ENCODE assay signal across 23 cellular contexts in genomic region chr22:27784099-27784446, GRCh38. TPM values are rescaled to one million over a fixed set of nuclear protein-coding genes. Genes with fewer than 3 reads are reported as not detected.
DNase-seq lines count a peak whose midpoint lies in the region; FAIRE-seq and TF ChIP-seq lines count a peak whose summit lies in the region.
"Had no signal": no experiment of that assay in that cellular context is flagged by ENCODE, and none has a peak within 500 bp of the region (broad histone marks: within the 10 kb centered on the region; RNA-seq: fewer than 3 reads in every experiment).

No MANE protein-coding gene starts in this region.

- H3K4me1 Mint-ChIP-seq in astrocyte (ENCODE audit: low read depth, unreplicated experiment) = peaks cover 41% of the 10 kb centered on the region
- H3K4me1 Mint-ChIP-seq: activated B cell treated with CpG ODN at 0.5 μM for 24 hours; activated CD4-positive, alpha-beta memory T cell treated with anti-CD3 and anti-CD28 coated beads, Interleukin-2, amount 10 ng/mL, durations not matched to agents 7 days and 5 days had no signal

- peak overlapping the region; percentile 50 for H3K27ac Mint-ChIP-seq in astrocyte (ENCODE audit: unreplicated experiment)
- H3K27ac Mint-ChIP-seq: activated B cell treated with CpG ODN at 0.5 μM for 24 hours; activated CD4-positive, alpha-beta memory T cell treated with anti-CD3 and anti-CD28 coated beads, Interleukin-2, amount 10 ng/mL, durations not matched to agents 7 days and 5 days; activated naive CD4-positive, alpha-beta T cell treated with anti-CD3 and anti-CD28 coated beads for 36 hours; stimulated activated naive CD8-positive, alpha-beta T cell treated with anti-CD3 and anti-CD28 coated beads, Interleukin-15, amount 100 ng/mL, for 72 hours; T-helper 17 cell had no signal

- H3K4me2 ChIP-seq in astrocyte (ENCODE audit: low read length) = peak overlapping the region; percentile 5

- H3K9ac ChIP-seq in astrocyte (ENCODE audit: low read length) (peak overlapping the region; percentile 15), iPS-20b (ENCODE audit: low read depth, low read length) (peak overlapping the region; percentile 16; the same call in 1 of the 2 replicates)

- H3K36me3 ChIP-seq in ACC112 (ENCODE audit: insufficient read depth, low read length) = no peaks in the 10 kb centered on the region
- peaks cover 4% of the 10 kb centered on the region for H3K36me3 ChIP-seq in astrocyte (ENCODE audit: insufficient read depth, low read length)
- 0 out of 2 replicates have a peak, but pooled peaks cover 3% of the 10 kb centered on the region for H3K36me3 ChIP-seq in iPS-20b (ENCODE audit: insufficient read depth, low read depth, low read length)
- H3K36me3 ChIP-seq in prostate gland = no peaks in the 10 kb centered on the region

- DNase-seq in astrocyte (ENCODE audit: low read depth) (no peak), prostate gland (ENCODE audit: low spot score) (no peak), NCI-H1092 treated with DMSO at 0.1 percent for 48 hours (lab: John Stamatoyannopoulos, UW) (no peak), foreskin fibroblast (no peak), HCEC 1CT (no peak)
- no peak for DNase-seq in activated effector memory CD4-positive, alpha-beta T cell treated with anti-CD3 and anti-CD28 coated beads, Interleukin-2, amount 50 U/mL, for 16 hours
- DNase-seq: activated B cell treated with CpG ODN at 0.5 μM for 24 hours; activated CD4-positive, alpha-beta memory T cell treated with anti-CD3 and anti-CD28 coated beads, Interleukin-2, amount 10 ng/mL, durations not matched to agents 7 days and 5 days; activated naive CD4-positive, alpha-beta T cell treated with anti-CD3 and anti-CD28 coated beads for 36 hours; C1 segment of cervical spinal cord; IMR-90; NCI-H1436 treated with DMSO at 0.1 percent for 48 hours; NCI-H2171 treated with DMSO at 0.1 percent for 48 hours; NCI-H69; SIG-M5; small intestine; stimulated activated CD4-positive, alpha-beta T cell treated with anti-CD3 and anti-CD28 coated beads, Interleukin-4, amount 100 ng/mL, for 1 hour; stimulated activated naive CD8-positive, alpha-beta T cell treated with anti-CD3 and anti-CD28 coated beads, Interleukin-15, amount 100 ng/mL, for 72 hours; T-helper 17 cell had no signal

- 84% methylated on average over 5 of the region's 5 CpGs for WGBS in prostate gland

- no peak overlapping the region for H2AFZ ChIP-seq in ACC112 (ENCODE audit: low read length, unreplicated experiment)
- H2AFZ ChIP-seq in astrocyte (ENCODE audit: low read depth, low read length) = no peak overlapping the region

- peak overlapping the region; percentile 41; the same call in 1 of the 2 replicates for H3K27ac ChIP-seq in ACC112 (ENCODE audit: low read depth, low read length)
- H3K27ac ChIP-seq in astrocyte (ENCODE audit: low read depth, low read length) = no peak overlapping the region
- no peak overlapping the region for H3K27ac ChIP-seq in iPS-20b (ENCODE audit: low read length)
- peak overlapping the region; percentile 36 to 55 for H3K27ac ChIP-seq in prostate gland

- intact Hi-C loops in prostate gland (cut with DNase I) = no loop called here

- no peaks in the 10 kb centered on the region for H3K9me3 Mint-ChIP-seq in astrocyte (ENCODE audit: unreplicated experiment)
- H3K9me3 Mint-ChIP-seq: activated B cell treated with CpG ODN at 0.5 μM for 24 hours; activated CD4-positive, alpha-beta memory T cell treated with anti-CD3 and anti-CD28 coated beads, Interleukin-2, amount 10 ng/mL, durations not matched to agents 7 days and 5 days; activated naive CD4-positive, alpha-beta T cell treated with anti-CD3 and anti-CD28 coated beads for 36 hours; stimulated activated naive CD8-positive, alpha-beta T cell treated with anti-CD3 and anti-CD28 coated beads, Interleukin-15, amount 100 ng/mL, for 72 hours had no signal

- H3K27me3 ChIP-seq in ACC112 (ENCODE audit: insufficient read depth, low read length) (no peaks in the 10 kb centered on the region), astrocyte (ENCODE audit: insufficient read depth, low read length) (no peaks in the 10 kb centered on the region), iPS-20b (ENCODE audit: insufficient read depth, low read length) (peaks cover 1% of the 10 kb centered on the region; the same call in 1 of the 2 replicates), prostate gland (replicated peaks; ENCODE audit: insufficient read depth) (no peaks in the 10 kb centered on the region)

- H3K4me1 ChIP-seq in ACC112 (ENCODE audit: control insufficient read depth, insufficient read depth, low read length, unreplicated experiment) = no peaks in the 10 kb centered on the region
- H3K4me1 ChIP-seq in astrocyte (ENCODE audit: insufficient read depth, low read length) = peaks cover 51% of the 10 kb centered on the region
- peaks cover 35% of the 10 kb centered on the region for H3K4me1 ChIP-seq in iPS-20b (ENCODE audit: insufficient read depth, low read length)
- H3K4me1 ChIP-seq in prostate gland (replicated peaks) = no peaks in the 10 kb centered on the region

- no peaks in the 10 kb centered on the region for H3K27me3 Mint-ChIP-seq in astrocyte (ENCODE audit: low read depth, unreplicated experiment)

- H4K20me1 ChIP-seq in astrocyte (ENCODE audit: insufficient read depth, low read length) = peaks cover 98% of the 10 kb centered on the region

- H3K4me3 Mint-ChIP-seq in astrocyte (ENCODE audit: unreplicated experiment) = no peak overlapping the region
- H3K4me3 Mint-ChIP-seq: activated B cell treated with CpG ODN at 0.5 μM for 24 hours; activated CD4-positive, alpha-beta memory T cell treated with anti-CD3 and anti-CD28 coated beads, Interleukin-2, amount 10 ng/mL, durations not matched to agents 7 days and 5 days; activated naive CD4-positive, alpha-beta T cell treated with anti-CD3 and anti-CD28 coated beads for 36 hours; stimulated activated naive CD8-positive, alpha-beta T cell treated with anti-CD3 and anti-CD28 coated beads, Interleukin-15, amount 100 ng/mL, for 72 hours; T-helper 17 cell had no signal

- H3K4me3 ChIP-seq in ACC112 (ENCODE audit: low read depth, low read length) (no peak overlapping the region), astrocyte (ENCODE audit: insufficient read depth, low read depth, low read length) (no peak overlapping the region), iPS-20b (ENCODE audit: low read length) (no peak overlapping the region), prostate gland (no peak overlapping the region), foreskin fibroblast (ENCODE audit: low read depth in 1 of 2, low read length in 2 of 2) (no peak overlapping the region)

- H3K79me2 ChIP-seq in ACC112 (ENCODE audit: control insufficient read depth, insufficient read depth, low read length, unreplicated experiment) (no peaks in the 10 kb centered on the region), astrocyte (ENCODE audit: insufficient read depth, low read length) (peaks cover 100% of the 10 kb centered on the region)

- TF ChIP-seq CTCF in astrocyte (IDR thresholded peaks at IDR 0.05; ENCODE audit: insufficient read depth, low read depth, low read length) (no peak), prostate gland (IDR thresholded peaks at IDR 0.05) (no peak), foreskin fibroblast (IDR thresholded peaks at IDR 0.05; ENCODE audit: low read depth, low read length) (no peak)

- peaks cover 27% of the 10 kb centered on the region for H3K36me3 Mint-ChIP-seq in astrocyte (ENCODE audit: low read depth, unreplicated experiment)

- FAIRE-seq in astrocyte (lab: Jason Lieb, UNC) = no peak
- FAIRE-seq: G401.6, GM19239, small intestine had no signal

- no peak for TF ChIP-seq POLR2A in prostate gland (IDR thresholded peaks at IDR 0.05)

- H3K9me3 ChIP-seq in astrocyte (ENCODE audit: insufficient read depth, low read depth, low read length) = no peaks in the 10 kb centered on the region
- no peaks in the 10 kb centered on the region for H3K9me3 ChIP-seq in iPS-20b (ENCODE audit: insufficient read depth, low read depth, low read length)
- no peaks in the 10 kb centered on the region for H3K9me3 ChIP-seq in prostate gland

RNA-seq across cellular contexts. Expression of gene MN1, which starts 17.5 kb away (rescaled TPM):
- 98.6 and 110 TPM in 2 replicates for total RNA-seq in astrocyte
- 1 to 10 TPM; 5.5 to 5.8 TPM for total RNA-seq in prostate gland

Comparison
In these comparisons a context has a peak if more than half of its experiments do, and no peak if none do; other contexts are left out.
1. H3K27ac ChIP-seq: peak in ACC112 (single experiment) and prostate gland (2 of 2); none in astrocyte (single experiment) and iPS-20b (single experiment).
2. RNA of gene MN1, which starts 17.5 kb away (total RNA-seq): 98.6 to 110 TPM in astrocyte; 5.5 to 5.8 TPM in prostate gland; every median in the first group is over 10 times any median in the second.